22 cellular contexts compared by ENCODE assay signal in the genomic region with DNA sequence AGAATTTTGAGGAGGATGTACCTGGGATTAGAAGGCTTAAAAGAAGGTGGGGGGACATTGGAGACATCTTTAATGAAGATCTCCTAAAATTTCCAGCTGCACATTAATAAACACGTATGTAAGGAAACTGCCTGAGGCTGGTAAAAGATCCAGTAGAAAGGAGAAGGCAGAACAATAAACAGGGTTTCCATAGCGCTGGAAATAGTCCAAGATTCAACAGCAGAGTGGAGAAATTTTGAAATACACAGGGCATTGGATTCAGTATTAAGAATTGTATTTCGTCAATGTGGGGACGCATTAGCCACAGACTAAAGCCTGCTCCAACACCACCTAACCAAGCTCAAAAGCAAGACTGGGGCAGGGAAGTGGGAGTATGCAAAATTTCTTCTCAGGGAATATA.
"Had no signal": no experiment of that assay in that cellular context is flagged by ENCODE, and none has a peak within 500 bp of the region (broad histone marks: within the 10 kb centered on the region; RNA-seq: fewer than 3 reads in every experiment).

No MANE protein-coding gene starts in this region.

- H3K36me3 Mint-ChIP-seq: activated naive CD8-positive, alpha-beta T cell treated with anti-CD3 and anti-CD28 coated beads, Interleukin-2, amount 10 ng/mL, durations not matched to agents 7 days and 5 days; brain had no signal

- H3K27me3 Mint-ChIP-seq: activated B cell treated with CpG ODN at 0.5 μM for 24 hours; activated CD8-positive, alpha-beta T cell treated with anti-CD3 and anti-CD28 coated beads for 36 hours; activated naive CD8-positive, alpha-beta T cell treated with anti-CD3 and anti-CD28 coated beads, Interleukin-2, amount 10 ng/mL, durations not matched to agents 7 days and 5 days; activated T-helper 17 cell treated with anti-CD3 and anti-CD28 coated beads, Interleukin-2, amount 50 U/mL, for 72 hours; brain; stimulated activated naive CD8-positive, alpha-beta T cell treated with anti-CD3 and anti-CD28 coated beads, Interleukin-15, Interleukin-2, amounts not matched to agents 100 ng/mL and 50 ng/mL, for 24 hours had no signal

- FAIRE-seq: colon had no signal

- H3K4me3 Mint-ChIP-seq: activated B cell treated with CpG ODN at 0.5 μM for 24 hours; activated CD8-positive, alpha-beta T cell treated with anti-CD3 and anti-CD28 coated beads for 36 hours; activated naive CD8-positive, alpha-beta T cell treated with anti-CD3 and anti-CD28 coated beads, Interleukin-2, amount 10 ng/mL, durations not matched to agents 7 days and 5 days; activated T-helper 17 cell treated with anti-CD3 and anti-CD28 coated beads, Interleukin-2, amount 50 U/mL, for 72 hours; brain; endodermal cell; stimulated activated naive CD8-positive, alpha-beta T cell treated with anti-CD3 and anti-CD28 coated beads, Interleukin-15, Interleukin-2, amounts not matched to agents 100 ng/mL and 50 ng/mL, for 24 hours had no signal

- H3K27me3 ChIP-seq: gastroesophageal sphincter, heart left ventricle, tibial nerve, vagina had no signal

- DNase-seq: activated B cell treated with CpG ODN at 0.5 μM for 24 hours; activated CD4-positive, alpha-beta T cell treated with anti-CD3 and anti-CD28 coated beads for 4 hours; activated CD8-positive, alpha-beta T cell treated with anti-CD3 and anti-CD28 coated beads for 36 hours; activated naive CD4-positive, alpha-beta T cell treated with Interleukin-2 at 50 U/mL for 16 hours; activated naive CD8-positive, alpha-beta T cell treated with anti-CD3 and anti-CD28 coated beads, Interleukin-2, amount 10 ng/mL, durations not matched to agents 7 days and 5 days; activated T-cell treated with anti-CD3 and anti-CD28 coated beads, Interleukin-2, amount 50 U/mL, for 1 hour; anterior cingulate cortex; caudate nucleus; endodermal cell; heart left ventricle; left ventricle myocardium inferior; psoas muscle; right cardiac atrium had no signal

- H3K27ac Mint-ChIP-seq: activated B cell treated with CpG ODN at 0.5 μM for 24 hours; activated CD8-positive, alpha-beta T cell treated with anti-CD3 and anti-CD28 coated beads for 36 hours; activated naive CD8-positive, alpha-beta T cell treated with anti-CD3 and anti-CD28 coated beads, Interleukin-2, amount 10 ng/mL, durations not matched to agents 7 days and 5 days; activated T-helper 17 cell treated with anti-CD3 and anti-CD28 coated beads, Interleukin-2, amount 50 U/mL, for 72 hours; brain; endodermal cell; stimulated activated naive CD8-positive, alpha-beta T cell treated with anti-CD3 and anti-CD28 coated beads, Interleukin-15, Interleukin-2, amounts not matched to agents 100 ng/mL and 50 ng/mL, for 24 hours had no signal

- H3K4me1 ChIP-seq: gastroesophageal sphincter, heart left ventricle, left ventricle myocardium inferior, psoas muscle, vagina had no signal

- H3K27ac ChIP-seq: epithelial cell of prostate, gastroesophageal sphincter, heart left ventricle, left ventricle myocardium inferior, psoas muscle, skin epidermis, tibial nerve, vagina had no signal

- H3K9me3 ChIP-seq: gastroesophageal sphincter, psoas muscle, vagina had no signal

- H3K4me3 ChIP-seq: gastroesophageal sphincter, heart left ventricle, left ventricle myocardium inferior, psoas muscle, skin epidermis, tibial nerve, vagina had no signal

- H3K36me3 ChIP-seq: gastroesophageal sphincter, heart left ventricle, left ventricle myocardium inferior, tibial nerve, vagina had no signal

- H3K4me1 Mint-ChIP-seq: activated B cell treated with CpG ODN at 0.5 μM for 24 hours; activated naive CD8-positive, alpha-beta T cell treated with anti-CD3 and anti-CD28 coated beads, Interleukin-2, amount 10 ng/mL, durations not matched to agents 7 days and 5 days; activated T-helper 17 cell treated with anti-CD3 and anti-CD28 coated beads, Interleukin-2, amount 50 U/mL, for 72 hours had no signal
